Comparison of ENCODE assay signal across 32 cellular contexts in the genomic region with DNA sequence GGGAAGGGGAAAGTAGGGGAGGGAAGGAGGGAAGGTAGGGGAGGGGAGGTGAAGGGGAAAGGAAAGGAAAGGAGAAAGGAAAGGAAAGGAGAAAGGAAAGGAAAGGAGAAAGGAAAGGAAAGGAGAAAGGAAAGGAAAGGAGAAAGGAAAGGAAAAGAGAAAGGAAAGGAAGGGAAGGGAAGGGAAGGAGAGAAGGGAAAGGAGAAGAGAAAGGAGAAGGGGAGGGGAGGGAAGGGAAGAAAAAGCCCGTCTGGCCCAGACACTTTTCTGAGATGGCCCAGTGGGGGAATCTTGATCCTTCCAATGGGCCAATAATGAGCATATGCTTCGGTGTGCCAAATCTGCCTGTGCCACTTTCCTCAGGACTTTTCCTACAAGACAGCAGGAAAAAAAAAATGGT.
"Had no signal": no experiment of that assay in that cellular context is flagged by ENCODE, and none has a peak within 500 bp of the region (broad histone marks: within the 10 kb centered on the region; RNA-seq: fewer than 3 reads in every experiment).

No MANE protein-coding gene starts in this region.

- H3K9ac ChIP-seq: SK-N-SH had no signal

- H3K27me3 ChIP-seq: Peyer's patch, SJSA1 had no signal

- H3K4me2 ChIP-seq: SK-N-SH had no signal

- FAIRE-seq: bronchial epithelial cell, TTC549 had no signal

- H3K36me3 ChIP-seq: Peyer's patch, SJSA1 had no signal

- H3K36me3 Mint-ChIP-seq: activated naive CD4-positive, alpha-beta T cell treated with anti-CD3 and anti-CD28 coated beads, Interleukin-2, amount 50 U/mL, for 24 hours; brain had no signal

- ATAC-seq: activated CD4-positive, alpha-beta T cell treated with anti-CD3 and anti-CD28 coated beads for 36 hours; activated CD4-positive, CD25-positive, alpha-beta regulatory T cell treated with anti-CD3 and anti-CD28 coated beads, Interleukin-2, amount 50 U/mL, for 24 hours; activated CD8-positive, alpha-beta T cell treated with anti-CD3 and anti-CD28 coated beads, Interleukin-2, amount 10 ng/mL, durations not matched to agents 7 days and 5 days; PC-3 had no signal

- H3K27ac ChIP-seq: Peyer's patch, SJSA1 had no signal

- H3K27ac Mint-ChIP-seq: activated CD4-positive, alpha-beta T cell treated with anti-CD3 and anti-CD28 coated beads for 36 hours; activated CD4-positive, alpha-beta T cell treated with anti-CD3 and anti-CD28 coated beads, Interleukin-2, amount 10 ng/mL, durations not matched to agents 7 days and 5 days; activated CD8-positive, alpha-beta T cell treated with anti-CD3 and anti-CD28 coated beads, Interleukin-2, amount 10 ng/mL, durations not matched to agents 7 days and 5 days; activated naive CD4-positive, alpha-beta T cell treated with anti-CD3 and anti-CD28 coated beads, Interleukin-2, amount 50 U/mL, for 24 hours; activated T-cell treated with anti-CD3 and anti-CD28 coated beads, Interleukin-2, amount 50 U/mL, for 24 hours; activated T-helper 2 cell treated with anti-CD3 and anti-CD28 coated beads, Interferon-gamma antibody, Interleukin-2, Interleukin-4, amounts not matched to agents 10 μg/mL and 5 μg/mL and 100 μg/mL, durations not matched to agents 14 hours and 24 hours and 36 hours; brain; T-helper 1 cell treated with Interleukin-12 subunit alpha and Interleukin-12 subunit beta and Interleukin-4 antibody, amounts not matched to agents 30 μg/mL and 1 μg/mL, for 36 hours; T-helper 2 cell treated with Interferon-gamma antibody and Interleukin-4, amounts not matched to agents 5 μg/mL and 100 μg/mL, for 36 hours had no signal

- H3K9me3 ChIP-seq: Peyer's patch, SJSA1, SK-N-SH had no signal

- H3K4me3 Mint-ChIP-seq: activated CD4-positive, alpha-beta T cell treated with anti-CD3 and anti-CD28 coated beads for 36 hours; activated CD4-positive, alpha-beta T cell treated with anti-CD3 and anti-CD28 coated beads, Interleukin-2, amount 10 ng/mL, durations not matched to agents 7 days and 5 days; activated CD8-positive, alpha-beta T cell treated with anti-CD3 and anti-CD28 coated beads, Interleukin-2, amount 10 ng/mL, durations not matched to agents 7 days and 5 days; activated naive CD4-positive, alpha-beta T cell treated with anti-CD3 and anti-CD28 coated beads, Interleukin-2, amount 50 U/mL, for 24 hours; activated T-cell treated with anti-CD3 and anti-CD28 coated beads, Interleukin-2, amount 50 U/mL, for 24 hours; brain; T-helper 1 cell treated with Interleukin-12 subunit alpha and Interleukin-12 subunit beta and Interleukin-4 antibody, amounts not matched to agents 30 μg/mL and 1 μg/mL, for 36 hours; T-helper 2 cell treated with Interferon-gamma antibody and Interleukin-4, amounts not matched to agents 5 μg/mL and 100 μg/mL, for 36 hours had no signal

- H3K4me1 ChIP-seq: Peyer's patch, SJSA1 had no signal

- H3K4me1 Mint-ChIP-seq: brain had no signal

- H3K27me3 Mint-ChIP-seq: activated naive CD4-positive, alpha-beta T cell treated with anti-CD3 and anti-CD28 coated beads, Interleukin-2, amount 50 U/mL, for 24 hours; activated T-cell treated with anti-CD3 and anti-CD28 coated beads, Interleukin-2, amount 50 U/mL, for 24 hours had no signal

- H3K9me3 Mint-ChIP-seq: activated naive CD4-positive, alpha-beta T cell treated with anti-CD3 and anti-CD28 coated beads, Interleukin-2, amount 50 U/mL, for 24 hours; activated T-cell treated with anti-CD3 and anti-CD28 coated beads, Interleukin-2, amount 50 U/mL, for 24 hours; activated T-helper 2 cell treated with anti-CD3 and anti-CD28 coated beads, Interferon-gamma antibody, Interleukin-2, Interleukin-4, amounts not matched to agents 10 μg/mL and 5 μg/mL and 100 μg/mL, durations not matched to agents 14 hours and 24 hours and 36 hours; T-helper 1 cell treated with Interleukin-12 subunit alpha and Interleukin-12 subunit beta and Interleukin-4 antibody, amounts not matched to agents 30 μg/mL and 1 μg/mL, for 36 hours; T-helper 2 cell treated with Interferon-gamma antibody and Interleukin-4, amounts not matched to agents 5 μg/mL and 100 μg/mL, for 36 hours had no signal

- DNase-seq: activated CD4-positive, alpha-beta T cell treated with anti-CD3 and anti-CD28 coated beads for 36 hours; activated CD4-positive, alpha-beta T cell treated with anti-CD3 and anti-CD28 coated beads, Interleukin-2, amount 10 ng/mL, durations not matched to agents 7 days and 5 days; activated CD4-positive, alpha-beta T cell treated with anti-CD3 and anti-CD28 coated beads, Interleukin-2, amount 50 U/mL, for 48 hours; activated CD8-positive, alpha-beta T cell treated with anti-CD3 and anti-CD28 coated beads, Interleukin-2, amount 10 ng/mL, durations not matched to agents 7 days and 5 days; activated gamma-delta T cell; activated naive CD4-positive, alpha-beta T cell treated with Interleukin-2 at 50 U/mL for 16 hours; activated T-cell treated with anti-CD3 and anti-CD28 coated beads, Interleukin-2, amount 50 U/mL, for 24 hours; anterior cingulate cortex; caudate nucleus; cerebellar nuclear complex; NCI-H1048; NCI-H1105 treated with DMSO at 0.1 percent for 48 hours; NCI-H1436; NCI-H1694 treated with DMSO at 0.1 percent for 48 hours; NCI-H2029; NCI-H345; NCI-H524 treated with DMSO at 0.1 percent for 48 hours; NK-92 treated with Interleukin-12 subunit alpha and Interleukin-12 subunit beta, amount 100 ng/mL, for 24 hours; PC-3; Peyer's patch; RPMI8226; SHP77 treated with DMSO at 0.1 percent for 48 hours; SK-N-SH had no signal

- H3K4me3 ChIP-seq: Peyer's patch, SJSA1 had no signal
